In the genomic region with DNA sequence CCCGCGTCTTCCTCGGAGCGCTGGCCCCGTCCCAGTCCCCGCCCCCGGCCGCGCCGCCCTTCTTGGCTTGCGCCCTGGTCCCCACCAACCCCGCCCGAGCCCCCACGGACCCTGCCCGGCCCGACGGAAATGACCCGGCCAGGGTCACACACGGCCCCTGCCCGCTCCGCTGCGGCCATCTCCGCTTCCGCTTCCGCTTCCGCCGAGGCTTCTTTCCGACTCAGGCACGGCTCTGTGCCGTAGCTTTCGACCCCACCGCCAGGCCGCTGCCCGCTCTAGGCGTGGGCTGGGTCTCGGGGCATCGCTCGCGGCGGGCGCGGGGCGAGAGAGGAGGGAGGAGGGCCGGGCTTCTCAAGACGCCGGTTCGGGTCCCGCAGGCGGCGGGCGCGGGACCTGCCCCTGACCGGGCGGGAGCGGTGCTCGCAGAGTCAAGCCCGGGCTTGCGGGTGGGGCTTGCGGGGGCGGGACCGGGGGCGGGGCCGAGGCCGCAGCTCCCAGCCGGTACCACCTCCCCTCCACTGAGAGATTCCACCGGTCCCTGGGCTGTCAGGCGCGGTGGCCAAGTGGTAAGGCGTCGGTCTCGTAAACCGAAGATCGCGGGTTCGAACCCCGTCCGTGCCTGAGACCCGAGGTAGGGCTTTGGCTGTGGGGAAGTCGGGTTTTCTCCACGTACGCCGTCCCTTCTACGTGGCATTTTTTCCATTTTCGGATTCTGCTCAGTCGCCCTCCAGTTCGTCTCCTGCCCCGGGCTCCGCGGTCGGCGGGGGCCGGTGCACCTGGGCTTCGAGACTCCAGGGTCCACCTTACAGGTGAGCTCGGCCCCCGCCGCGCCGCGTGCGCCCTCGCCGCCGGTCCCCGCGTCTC, we compare ENCODE assay signal across 8 cellular contexts.
DNase-seq lines count a peak whose midpoint lies in the region; ATAC-seq lines count a peak whose summit lies in the region.

No MANE protein-coding gene starts in this region.

- H3K27ac ChIP-seq in caudate nucleus (ENCODE audit: low read depth, low read length), result peak overlapping the region; percentile 86

- in situ Hi-C loops in ACHN (cut with HindIII; ENCODE audit: low pct_ligation_motif_present, low pct_unique_long_range_greater_than_20kb, low sequenced_read_pairs), result no loop called here

- peak; percentile 58 for ATAC-seq in GM18870 (IDR thresholded peaks at IDR 0.05; ENCODE audit: unreplicated experiment)
- ATAC-seq in HG03108 (IDR thresholded peaks at IDR 0.05; ENCODE audit: unreplicated experiment), result peak; percentile 59

- DNase-seq in ACHN (peak; percentile 89), NCI-H2196 treated with DMSO at 0.1 percent for 48 hours (lab: John Stamatoyannopoulos, UW; ENCODE audit: unreplicated experiment) (peak; percentile 7), caudate nucleus (lab: John Stamatoyannopoulos, UW) (peak in 60 of 61 donors; percentile 25 to 96 (median 88)), islet precursor cell (peak; percentile 98)
- peak; percentile 76 to 98 (median 88) for DNase-seq in activated CD4-positive, CD25-positive, alpha-beta regulatory T cell (lab: John Stamatoyannopoulos, UW)
- DNase-seq in stimulated activated CD4-positive, alpha-beta T cell treated with anti-CD3 and anti-CD28 coated beads, Interleukin-12 subunit alpha, Interleukin-12 subunit beta, amount 100 ng/mL, for 24 hours (ENCODE audit: low read depth in 2 of 2), result peak; percentile 97 to 98

Comparison
In these comparisons a context has a peak if more than half of its experiments do, and no peak if none do; other contexts are left out.
1. Peak in every context shown above with its lines: DNase-seq, ATAC-seq and H3K27ac ChIP-seq.
2. DNase-seq: peak in every context shown above with its lines; median percentile 98 in islet precursor cell; 98 in stimulated activated CD4-positive, alpha-beta T cell treated with anti-CD3 and anti-CD28 coated beads, Interleukin-12 subunit alpha, Interleukin-12 subunit beta, amount 100 ng/mL, for 24 hours; 89 in ACHN; 88 in activated CD4-positive, CD25-positive, alpha-beta regulatory T cell; 88 in caudate nucleus; 7 in NCI-H2196 treated with DMSO at 0.1 percent for 48 hours.